ENCODE assay signal across 29 cellular contexts in genomic region chr16:3948378-3948995, GRCh38.
A peak's percentile ranks its signal among the peaks of the same experiment; 100 is the strongest.
DNase-seq lines count a peak whose midpoint lies in the region; ATAC-seq and TF ChIP-seq lines count a peak whose summit lies in the region.
"Had no signal": no experiment of that assay in that cellular context is flagged by ENCODE, and none has a peak within 500 bp of the region (broad histone marks: within the 10 kb centered on the region; RNA-seq: fewer than 3 reads in every experiment).

No MANE protein-coding gene starts in this region.

- H3K27me3 Mint-ChIP-seq in nephron progenitor cell (ENCODE audit: low read depth, poor library complexity) = peaks cover 11% of the 10 kb centered on the region
- H3K27me3 Mint-ChIP-seq in stimulated activated naive CD8-positive, alpha-beta T cell treated with anti-CD3 and anti-CD28 coated beads, Interleukin-15, amount 100 ng/mL, for 72 hours = peaks cover 27% of the 10 kb centered on the region
- H3K27me3 Mint-ChIP-seq in naive thymus-derived CD8-positive, alpha-beta T cell = peaks cover 4 to 21% (median 13%) of the 10 kb centered on the region in 5 donors

- DNase-seq in left ventricle myocardium inferior (no peak), right cardiac atrium (no peak), epithelial cell of esophagus (ENCODE audit: low read depth) (peak; percentile 64), nephron progenitor cell (no peak), upper lobe of right lung (peak; percentile 11)
- DNase-seq in stimulated activated CD8-positive, alpha-beta memory T cell treated with anti-CD3 and anti-CD28 coated beads, Interleukin-4, amount 100 ng/mL, for 48 hours = no peak
- no peak for DNase-seq in stimulated activated naive CD8-positive, alpha-beta T cell treated with anti-CD3 and anti-CD28 coated beads, Interleukin-15, amount 100 ng/mL, for 72 hours
- no peak for DNase-seq in naive thymus-derived CD8-positive, alpha-beta T cell
- DNase-seq: activated CD4-positive, alpha-beta T cell treated with anti-CD3 and anti-CD28 coated beads for 48 hours; activated CD8-positive, alpha-beta memory T cell treated with anti-CD3 and anti-CD28 coated beads for 24 hours; activated T-cell treated with anti-CD3 and anti-CD28 coated beads for 4 hours; CD8-positive, alpha-beta T cell; islet precursor cell; MG63; midbrain; naive thymus-derived CD4-positive, alpha-beta T cell; NCI-H1105 treated with DMSO at 0.1 percent for 48 hours; NCI-H187 treated with DMSO at 0.1 percent for 48 hours; NCI-H2171; Peyer's patch; spleen; stimulated activated CD4-positive, alpha-beta T cell treated with anti-CD3 and anti-CD28 coated beads, Interleukin-2, amount 100 ng/mL, for 24 hours; T1000; WERI-Rb-1 had no signal

- ATAC-seq in right cardiac atrium (no peak), upper lobe of right lung (no peak)
- no peak for ATAC-seq in stimulated activated naive CD8-positive, alpha-beta T cell treated with anti-CD3 and anti-CD28 coated beads, Interleukin-15, amount 100 ng/mL, for 72 hours
- no peak for ATAC-seq in naive thymus-derived CD8-positive, alpha-beta T cell
- ATAC-seq: A549; CD8-positive, alpha-beta T cell; naive thymus-derived CD4-positive, alpha-beta T cell had no signal

- H3K9me3 Mint-ChIP-seq in nephron progenitor cell = peaks cover 10% of the 10 kb centered on the region
- H3K9me3 Mint-ChIP-seq in stimulated activated naive CD8-positive, alpha-beta T cell treated with anti-CD3 and anti-CD28 coated beads, Interleukin-15, amount 100 ng/mL, for 72 hours = no peaks in the 10 kb centered on the region
- H3K9me3 Mint-ChIP-seq in naive thymus-derived CD8-positive, alpha-beta T cell = no peaks in the 10 kb centered on the region
- H3K9me3 Mint-ChIP-seq: CD8-positive, alpha-beta T cell; naive thymus-derived CD4-positive, alpha-beta T cell; stimulated activated naive CD8-positive, alpha-beta T cell treated with anti-CD3 and anti-CD28 coated beads, Interleukin-15, Interleukin-2, amounts not matched to agents 100 ng/mL and 50 ng/mL, for 24 hours had no signal

- H3K9me3 ChIP-seq in left ventricle myocardium inferior (replicated peaks) (no peaks in the 10 kb centered on the region), right cardiac atrium (ENCODE audit: control insufficient read depth, low read length) (no peaks in the 10 kb centered on the region), upper lobe of right lung (no peaks in the 10 kb centered on the region)
- H3K9me3 ChIP-seq: A549, MG63, Peyer's patch, spleen, thyroid gland had no signal

- H3K4me3 Mint-ChIP-seq in nephron progenitor cell = no peak overlapping the region
- no peak overlapping the region for H3K4me3 Mint-ChIP-seq in stimulated activated naive CD8-positive, alpha-beta T cell treated with anti-CD3 and anti-CD28 coated beads, Interleukin-15, amount 100 ng/mL, for 72 hours
- H3K4me3 Mint-ChIP-seq in naive thymus-derived CD8-positive, alpha-beta T cell = no peak overlapping the region
- H3K4me3 Mint-ChIP-seq: CD8-positive, alpha-beta T cell; naive thymus-derived CD4-positive, alpha-beta T cell; stimulated activated naive CD8-positive, alpha-beta T cell treated with anti-CD3 and anti-CD28 coated beads, Interleukin-15, Interleukin-2, amounts not matched to agents 100 ng/mL and 50 ng/mL, for 24 hours had no signal

- H3K36me3 ChIP-seq in left ventricle myocardium inferior = no peaks in the 10 kb centered on the region
- H3K36me3 ChIP-seq in upper lobe of right lung = no peaks in the 10 kb centered on the region
- H3K36me3 ChIP-seq: Peyer's patch, spleen, thyroid gland, WERI-Rb-1 had no signal

- no peaks in the 10 kb centered on the region for H3K27me3 ChIP-seq in left ventricle myocardium inferior (ENCODE audit: low read depth)
- H3K27me3 ChIP-seq in right cardiac atrium (ENCODE audit: control insufficient read depth, insufficient read depth) = no peaks in the 10 kb centered on the region
- H3K27me3 ChIP-seq in upper lobe of right lung = no peaks in the 10 kb centered on the region
- H3K27me3 ChIP-seq: MG63, Peyer's patch, thyroid gland had no signal

- intact Hi-C loops in left ventricle myocardium inferior (cut with micrococcal nuclease) (no loop called here), right cardiac atrium (cut with DNase I) (no loop called here), upper lobe of right lung (cut with DNase I) (no loop called here)

- POLR2A ChIA-PET in naive thymus-derived CD8-positive, alpha-beta T cell (lab: Charles Lee) = no interaction called here

- peak overlapping the region; percentile 86 for H3K27ac Mint-ChIP-seq in nephron progenitor cell
- H3K27ac Mint-ChIP-seq in stimulated activated naive CD8-positive, alpha-beta T cell treated with anti-CD3 and anti-CD28 coated beads, Interleukin-15, amount 100 ng/mL, for 72 hours = no peak overlapping the region
- no peak overlapping the region for H3K27ac Mint-ChIP-seq in naive thymus-derived CD8-positive, alpha-beta T cell
- H3K27ac Mint-ChIP-seq: CD8-positive, alpha-beta T cell; stimulated activated naive CD8-positive, alpha-beta T cell treated with anti-CD3 and anti-CD28 coated beads, Interleukin-15, Interleukin-2, amounts not matched to agents 100 ng/mL and 50 ng/mL, for 24 hours had no signal

- H3K4me1 Mint-ChIP-seq in nephron progenitor cell = peaks cover 36% of the 10 kb centered on the region
- H3K4me1 Mint-ChIP-seq in stimulated activated naive CD8-positive, alpha-beta T cell treated with anti-CD3 and anti-CD28 coated beads, Interleukin-15, amount 100 ng/mL, for 72 hours = peaks cover 6% of the 10 kb centered on the region
- peaks cover 0 to 6% (median 3%) of the 10 kb centered on the region in 4 donors for H3K4me1 Mint-ChIP-seq in naive thymus-derived CD8-positive, alpha-beta T cell

- peak overlapping the region; percentile 87 for H3K27ac ChIP-seq in left ventricle myocardium inferior (replicated peaks)
- H3K27ac ChIP-seq in right cardiac atrium (ENCODE audit: low read length) = no peak overlapping the region
- no peak overlapping the region for H3K27ac ChIP-seq in upper lobe of right lung
- H3K27ac ChIP-seq: A549, HL-60, KMS-11, Peyer's patch, WERI-Rb-1 had no signal

- no peaks in the 10 kb centered on the region for H3K36me3 Mint-ChIP-seq in nephron progenitor cell (ENCODE audit: low read depth)
- no peaks in the 10 kb centered on the region for H3K36me3 Mint-ChIP-seq in naive thymus-derived CD8-positive, alpha-beta T cell
- H3K36me3 Mint-ChIP-seq: CD8-positive, alpha-beta T cell; naive thymus-derived CD4-positive, alpha-beta T cell had no signal

- WGBS in right cardiac atrium = 87% methylated on average over 17 of the region's 17 CpGs

- H3K4me1 ChIP-seq in left ventricle myocardium inferior = peaks cover 59% of the 10 kb centered on the region
- H3K4me1 ChIP-seq in right cardiac atrium (ENCODE audit: control insufficient read depth, insufficient read depth, low read length) = peaks cover 12% of the 10 kb centered on the region
- H3K4me1 ChIP-seq in upper lobe of right lung = peaks cover 27% of the 10 kb centered on the region

- TF ChIP-seq CTCF in left ventricle myocardium inferior (IDR thresholded peaks at IDR 0.05; ENCODE audit: borderline replicate concordance) = no peak
- no peak for TF ChIP-seq CTCF in epithelial cell of esophagus (IDR thresholded peaks at IDR 0.05; ENCODE audit: insufficient read depth, low read depth, low read length, missing control alignments)
- TF ChIP-seq CTCF in nephron progenitor cell (IDR thresholded peaks at IDR 0.05) = no peak
- no peak for TF ChIP-seq CTCF in upper lobe of right lung (IDR thresholded peaks at IDR 0.05)

- peak overlapping the region; percentile 54 for H3K4me3 ChIP-seq in left ventricle myocardium inferior
- no peak overlapping the region for H3K4me3 ChIP-seq in right cardiac atrium (ENCODE audit: low read length)
- H3K4me3 ChIP-seq in epithelial cell of esophagus (ENCODE audit: low read length) = no peak overlapping the region
- no peak overlapping the region for H3K4me3 ChIP-seq in upper lobe of right lung
- H3K4me3 ChIP-seq: A549, Peyer's patch, spleen, thyroid gland had no signal

Comparison
In these comparisons a context has a peak if more than half of its experiments do, and no peak if none do; other contexts are left out.
1. DNase-seq: peak in epithelial cell of esophagus (single experiment) and upper lobe of right lung (single experiment); none in left ventricle myocardium inferior (single experiment), right cardiac atrium (0 of 3), nephron progenitor cell (single experiment), stimulated activated CD8-positive, alpha-beta memory T cell treated with anti-CD3 and anti-CD28 coated beads, Interleukin-4, amount 100 ng/mL, for 48 hours (single experiment), stimulated activated naive CD8-positive, alpha-beta T cell treated with anti-CD3 and anti-CD28 coated beads, Interleukin-15, amount 100 ng/mL, for 72 hours (0 of 2) and naive thymus-derived CD8-positive, alpha-beta T cell (0 of 10).